In genomic region chr1:966603-967295, GRCh38 we compare ENCODE assay signal across 1 cellular context.
TF ChIP-seq lines count a peak whose summit lies in the region.

No MANE protein-coding gene starts in this region.

TF ChIP-seq in HEK293, 187 proteins besides CTCF, POLR2A, EP300 and RAD21 (continued from another document):
- TF ChIP-seq ZFP37 (tag by site-specific recombination; IDR thresholded peaks at IDR 0.05) (peak; percentile 56; the same call in 1 of the 2 replicates), ZNF184 (tag by site-specific recombination; IDR thresholded peaks at IDR 0.05) (no peak), GLIS2 (tag by site-specific recombination; IDR thresholded peaks at IDR 0.05) (peak; percentile 72), GLIS1 (tag by site-specific recombination; IDR thresholded peaks at IDR 0.05) (peak; percentile 52; the same call in 1 of the 2 replicates), ZBTB10 (tag by site-specific recombination; IDR thresholded peaks at IDR 0.05) (no peak), ZNF560 (tag by site-specific recombination; IDR thresholded peaks at IDR 0.05; ENCODE audit: borderline replicate concordance) (no peak), SCRT2 (tag by site-specific recombination; IDR thresholded peaks at IDR 0.05) (no peak), ZNF600 (tag by site-specific recombination; IDR thresholded peaks at IDR 0.05) (peak; percentile 88), ZNF629 (tag by site-specific recombination; IDR thresholded peaks at IDR 0.05) (peak; percentile 18; the same call in 1 of the 2 replicates), ZNF596 (tag by site-specific recombination; IDR thresholded peaks at IDR 0.05) (no peak), ZNF335 (tag by site-specific recombination; conservative IDR thresholded peaks at IDR 0.05) (peak; percentile 58; the same call in 1 of the 2 replicates), SP2 (tag by site-specific recombination; IDR thresholded peaks at IDR 0.05) (peak; percentile 64), ZIC2 (tag by site-specific recombination; IDR thresholded peaks at IDR 0.05) (peak; percentile 49; the same call in 1 of the 2 replicates), ZBTB26 (tag by site-specific recombination; optimal IDR thresholded peaks at IDR 0.05) (peak; percentile 87), ZNF501 (tag by site-specific recombination; IDR thresholded peaks at IDR 0.05) (0 out of 2 replicates have a peak, but pooled peaks have one; percentile 19), ZXDB (tag by site-specific recombination; IDR thresholded peaks at IDR 0.05) (peak; percentile 30; the same call in 1 of the 2 replicates), ZEB2 (tag by site-specific recombination; IDR thresholded peaks at IDR 0.05) (peak; percentile 71), ZNF391 (tag by site-specific recombination; IDR thresholded peaks at IDR 0.05; ENCODE audit: borderline replicate concordance, low read depth) (0 out of 2 replicates have a peak, but pooled peaks have one; percentile 39), KLF1 (tag by site-specific recombination; IDR thresholded peaks at IDR 0.05) (0 out of 2 replicates have a peak, but pooled peaks have one; percentile 71), ZNF121 (tag by site-specific recombination; IDR thresholded peaks at IDR 0.05) (peak; percentile 35; the same call in 1 of the 2 replicates), KLF8 (tag by site-specific recombination; IDR thresholded peaks at IDR 0.05) (peak; percentile 80; the same call in 1 of the 2 replicates)
- TF ChIP-seq, protein P1, sequence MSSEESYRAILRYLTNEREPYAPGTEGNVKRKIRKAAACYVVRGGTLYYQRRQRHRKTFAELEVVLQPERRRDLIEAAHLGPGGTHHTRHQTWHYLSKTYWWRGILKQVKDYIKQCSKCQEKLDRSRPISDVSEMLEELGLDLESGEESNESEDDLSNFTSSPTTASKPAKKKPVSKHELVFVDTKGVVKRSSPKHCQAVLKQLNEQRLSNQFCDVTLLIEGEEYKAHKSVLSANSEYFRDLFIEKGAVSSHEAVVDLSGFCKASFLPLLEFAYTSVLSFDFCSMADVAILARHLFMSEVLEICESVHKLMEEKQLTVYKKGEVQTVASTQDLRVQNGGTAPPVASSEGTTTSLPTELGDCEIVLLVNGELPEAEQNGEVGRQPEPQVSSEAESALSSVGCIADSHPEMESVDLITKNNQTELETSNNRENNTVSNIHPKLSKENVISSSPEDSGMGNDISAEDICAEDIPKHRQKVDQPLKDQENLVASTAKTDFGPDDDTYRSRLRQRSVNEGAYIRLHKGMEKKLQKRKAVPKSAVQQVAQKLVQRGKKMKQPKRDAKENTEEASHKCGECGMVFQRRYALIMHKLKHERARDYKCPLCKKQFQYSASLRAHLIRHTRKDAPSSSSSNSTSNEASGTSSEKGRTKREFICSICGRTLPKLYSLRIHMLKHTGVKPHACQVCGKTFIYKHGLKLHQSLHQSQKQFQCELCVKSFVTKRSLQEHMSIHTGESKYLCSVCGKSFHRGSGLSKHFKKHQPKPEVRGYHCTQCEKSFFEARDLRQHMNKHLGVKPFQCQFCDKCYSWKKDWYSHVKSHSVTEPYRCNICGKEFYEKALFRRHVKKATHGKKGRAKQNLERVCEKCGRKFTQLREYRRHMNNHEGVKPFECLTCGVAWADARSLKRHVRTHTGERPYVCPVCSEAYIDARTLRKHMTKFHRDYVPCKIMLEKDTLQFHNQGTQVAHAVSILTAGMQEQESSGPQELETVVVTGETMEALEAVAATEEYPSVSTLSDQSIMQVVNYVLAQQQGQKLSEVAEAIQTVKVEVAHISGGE (tag by site-specific recombination; conservative IDR thresholded peaks at IDR 0.05; ENCODE audit: low read depth) = peak; percentile 29; the same call in 1 of the 2 replicates
- TF ChIP-seq, protein P2, sequence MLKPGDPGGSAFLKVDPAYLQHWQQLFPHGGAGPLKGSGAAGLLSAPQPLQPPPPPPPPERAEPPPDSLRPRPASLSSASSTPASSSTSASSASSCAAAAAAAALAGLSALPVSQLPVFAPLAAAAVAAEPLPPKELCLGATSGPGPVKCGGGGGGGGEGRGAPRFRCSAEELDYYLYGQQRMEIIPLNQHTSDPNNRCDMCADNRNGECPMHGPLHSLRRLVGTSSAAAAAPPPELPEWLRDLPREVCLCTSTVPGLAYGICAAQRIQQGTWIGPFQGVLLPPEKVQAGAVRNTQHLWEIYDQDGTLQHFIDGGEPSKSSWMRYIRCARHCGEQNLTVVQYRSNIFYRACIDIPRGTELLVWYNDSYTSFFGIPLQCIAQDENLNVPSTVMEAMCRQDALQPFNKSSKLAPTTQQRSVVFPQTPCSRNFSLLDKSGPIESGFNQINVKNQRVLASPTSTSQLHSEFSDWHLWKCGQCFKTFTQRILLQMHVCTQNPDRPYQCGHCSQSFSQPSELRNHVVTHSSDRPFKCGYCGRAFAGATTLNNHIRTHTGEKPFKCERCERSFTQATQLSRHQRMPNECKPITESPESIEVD (tag by site-specific recombination; IDR thresholded peaks at IDR 0.05) = no peak
- TF ChIP-seq, protein P3, sequence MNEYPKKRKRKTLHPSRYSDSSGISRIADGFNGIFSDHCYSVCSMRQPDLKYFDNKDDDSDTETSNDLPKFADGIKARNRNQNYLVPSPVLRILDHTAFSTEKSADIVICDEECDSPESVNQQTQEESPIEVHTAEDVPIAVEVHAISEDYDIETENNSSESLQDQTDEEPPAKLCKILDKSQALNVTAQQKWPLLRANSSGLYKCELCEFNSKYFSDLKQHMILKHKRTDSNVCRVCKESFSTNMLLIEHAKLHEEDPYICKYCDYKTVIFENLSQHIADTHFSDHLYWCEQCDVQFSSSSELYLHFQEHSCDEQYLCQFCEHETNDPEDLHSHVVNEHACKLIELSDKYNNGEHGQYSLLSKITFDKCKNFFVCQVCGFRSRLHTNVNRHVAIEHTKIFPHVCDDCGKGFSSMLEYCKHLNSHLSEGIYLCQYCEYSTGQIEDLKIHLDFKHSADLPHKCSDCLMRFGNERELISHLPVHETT (tag by site-specific recombination; IDR thresholded peaks at IDR 0.05) = peak; percentile 38; the same call in 1 of the 2 replicates
- TF ChIP-seq, protein P4, sequence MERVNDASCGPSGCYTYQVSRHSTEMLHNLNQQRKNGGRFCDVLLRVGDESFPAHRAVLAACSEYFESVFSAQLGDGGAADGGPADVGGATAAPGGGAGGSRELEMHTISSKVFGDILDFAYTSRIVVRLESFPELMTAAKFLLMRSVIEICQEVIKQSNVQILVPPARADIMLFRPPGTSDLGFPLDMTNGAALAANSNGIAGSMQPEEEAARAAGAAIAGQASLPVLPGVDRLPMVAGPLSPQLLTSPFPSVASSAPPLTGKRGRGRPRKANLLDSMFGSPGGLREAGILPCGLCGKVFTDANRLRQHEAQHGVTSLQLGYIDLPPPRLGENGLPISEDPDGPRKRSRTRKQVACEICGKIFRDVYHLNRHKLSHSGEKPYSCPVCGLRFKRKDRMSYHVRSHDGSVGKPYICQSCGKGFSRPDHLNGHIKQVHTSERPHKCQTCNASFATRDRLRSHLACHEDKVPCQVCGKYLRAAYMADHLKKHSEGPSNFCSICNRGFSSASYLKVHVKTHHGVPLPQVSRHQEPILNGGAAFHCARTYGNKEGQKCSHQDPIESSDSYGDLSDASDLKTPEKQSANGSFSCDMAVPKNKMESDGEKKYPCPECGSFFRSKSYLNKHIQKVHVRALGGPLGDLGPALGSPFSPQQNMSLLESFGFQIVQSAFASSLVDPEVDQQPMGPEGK (tag by site-specific recombination; IDR thresholded peaks at IDR 0.05) = peak; percentile 81
